In the genomic region with DNA sequence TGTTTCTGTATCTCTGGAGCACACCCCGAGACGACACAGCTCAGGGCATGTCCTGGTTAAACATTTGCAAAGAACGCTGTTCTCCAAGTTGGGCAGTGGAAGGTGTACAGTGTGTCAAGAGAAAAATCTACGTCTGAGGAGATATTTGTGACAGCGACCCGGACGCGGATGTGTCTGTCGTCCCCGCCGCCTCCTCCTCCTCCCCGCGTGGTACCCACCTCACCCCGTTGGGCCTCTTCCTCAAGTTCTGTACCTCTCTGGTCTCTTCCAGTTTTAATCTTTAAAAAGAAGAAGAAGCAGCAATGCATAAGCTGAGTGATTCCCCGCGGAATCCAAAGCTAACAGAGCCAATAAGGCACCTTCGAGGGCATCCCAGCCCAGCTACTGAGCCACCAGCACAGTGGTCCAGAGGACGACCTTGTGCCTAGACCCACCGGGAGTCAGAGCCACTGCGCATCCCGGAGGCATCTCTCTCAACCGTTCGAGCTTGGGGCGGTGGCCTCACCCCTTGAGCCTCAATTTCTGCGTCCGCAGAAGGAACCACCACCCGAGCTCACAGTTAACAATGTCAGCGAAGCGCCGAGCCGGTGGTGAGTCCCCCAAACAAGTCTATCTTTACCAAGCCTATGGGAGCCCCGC, we compare ENCODE assay signal across 8 cellular contexts. TPM values are rescaled to one million over a fixed set of nuclear protein-coding genes. Genes with fewer than 3 reads are reported as not detected.
DNase-seq lines count a peak whose midpoint lies in the region; ATAC-seq and TF ChIP-seq lines count a peak whose summit lies in the region.

No MANE protein-coding gene starts in this region.

- POLR2A ChIA-PET in MCF 10A (lab: Yijun Ruan, JAX): interaction anchor here (0.7 to 4.1 kb wide), 11 partner anchors 9 to 694 kb away, joined by 3 to 32 read pairs (median 4); a partner anchor contains a TSS

- peaks cover 26% of the 10 kb centered on the region for H3K4me1 Mint-ChIP-seq in MCF 10A (ENCODE audit: insufficient read depth, unreplicated experiment)
- H3K4me1 Mint-ChIP-seq in stimulated activated naive CD8-positive, alpha-beta T cell treated with anti-CD3 and anti-CD28 coated beads, Interleukin-15, amount 100 ng/mL, for 72 hours: peaks cover 50% of the 10 kb centered on the region

- H3K9me3 ChIP-seq in SK-N-MC (ENCODE audit: low read depth, low read length): no peaks in the 10 kb centered on the region

- TF ChIP-seq CTCF in MCF 10A (IDR thresholded peaks at IDR 0.05; ENCODE audit: unreplicated experiment): no peak

- peak; percentile 20 for ATAC-seq in GM18867 (IDR thresholded peaks at IDR 0.05; ENCODE audit: unreplicated experiment)
- ATAC-seq in HG02884 (IDR thresholded peaks at IDR 0.05; ENCODE audit: unreplicated experiment): peak; percentile 9
- peak; percentile 62 for ATAC-seq in left lobe of liver
- peak; percentile 11 for ATAC-seq in stimulated activated naive CD8-positive, alpha-beta T cell treated with anti-CD3 and anti-CD28 coated beads, Interleukin-15, amount 100 ng/mL, for 72 hours

- peak overlapping the region; percentile 97 for H3K4me3 Mint-ChIP-seq in MCF 10A (ENCODE audit: unreplicated experiment)
- H3K4me3 Mint-ChIP-seq in stimulated activated naive CD8-positive, alpha-beta T cell treated with anti-CD3 and anti-CD28 coated beads, Interleukin-15, amount 100 ng/mL, for 72 hours: peak overlapping the region; percentile 93 to 96

- BruUV-seq in MCF 10A (replicated peaks; lab: Mats Ljungman, UMichigan): no TSS peak

- H3K27me3 Mint-ChIP-seq in MCF 10A (ENCODE audit: insufficient read depth, unreplicated experiment): no peaks in the 10 kb centered on the region
- H3K27me3 Mint-ChIP-seq in stimulated activated naive CD8-positive, alpha-beta T cell treated with anti-CD3 and anti-CD28 coated beads, Interleukin-15, amount 100 ng/mL, for 72 hours: no peaks in the 10 kb centered on the region

- no peaks in the 10 kb centered on the region for H3K9me3 Mint-ChIP-seq in MCF 10A (ENCODE audit: unreplicated experiment)
- H3K9me3 Mint-ChIP-seq in stimulated activated naive CD8-positive, alpha-beta T cell treated with anti-CD3 and anti-CD28 coated beads, Interleukin-15, amount 100 ng/mL, for 72 hours: no peaks in the 10 kb centered on the region

- CTCF ChIA-PET in MCF 10A (lab: Yijun Ruan, JAX): interaction anchor here (0.5 to 0.6 kb wide), 2 partner anchors 211 to 1206 kb away, joined by 3 read pairs; no protein-coding TSS in a partner anchor

- H3K9ac ChIP-seq in SK-N-MC (ENCODE audit: insufficient read length): peak overlapping the region; percentile 77

- peak overlapping the region; percentile 80 for H3K4me3 ChIP-seq in SK-N-MC

- no peak overlapping the region for H3K27ac ChIP-seq in SK-N-MC

- H3K27ac Mint-ChIP-seq in MCF 10A (ENCODE audit: low read depth, unreplicated experiment): peak overlapping the region; percentile 98
- H3K27ac Mint-ChIP-seq in stimulated activated naive CD8-positive, alpha-beta T cell treated with anti-CD3 and anti-CD28 coated beads, Interleukin-15, amount 100 ng/mL, for 72 hours: peak overlapping the region; percentile 97 to 98

- intact Hi-C loops in MCF 10A (cut with micrococcal nuclease): no loop called here

- H3K36me3 Mint-ChIP-seq in MCF 10A (ENCODE audit: insufficient read depth, unreplicated experiment): peaks cover 37% of the 10 kb centered on the region

- DNase-seq in SK-N-MC (ENCODE audit: low read depth, low spot score) (no peak), MCF 10A (ENCODE audit: unreplicated experiment) (no peak), left lobe of liver (ENCODE audit: low spot score) (no peak), NCI-H1417 treated with DMSO at 0.1 percent for 48 hours (lab: John Stamatoyannopoulos, UW) (no peak), HCEC 1CT (no peak)
- DNase-seq in stimulated activated naive CD8-positive, alpha-beta T cell treated with anti-CD3 and anti-CD28 coated beads, Interleukin-15, amount 100 ng/mL, for 72 hours: peak in 1 of 2 donors; percentile 28

- H3K36me3 ChIP-seq in SK-N-MC (ENCODE audit: insufficient read depth, low read length): peaks cover 35% of the 10 kb centered on the region

RNA-seq across cellular contexts. Expression of a gene that starts 0.5 kb away (rescaled TPM):
- total RNA-seq in MCF 10A (2022) (27.6 and 30.0 TPM in 2 replicates), left lobe of liver (27.7 TPM)

RNA-seq across cellular contexts. Expression of a gene that starts 0.7 kb away (rescaled TPM):
- total RNA-seq in MCF 10A (2022) (14.7 and 17.1 TPM in 2 replicates), left lobe of liver (16.7 TPM)

RNA-seq across cellular contexts. Expression of a gene that starts 10.7 kb away (rescaled TPM):
- total RNA-seq in MCF 10A (2022) (33.6 and 40.4 TPM in 2 replicates), left lobe of liver (17.8 TPM)

RNA-seq across cellular contexts. Expression of a gene that starts 31.6 kb away (rescaled TPM):
- 14.7 and 14.8 TPM in 2 replicates for total RNA-seq in MCF 10A (2022)
- total RNA-seq in left lobe of liver: 18.7 TPM

Comparison
In these comparisons a context has a peak if more than half of its experiments do, and no peak if none do; other contexts are left out.
1. ATAC-seq: peak in every context shown above with its lines; median percentile 62 in left lobe of liver; 20 in GM18867; 11 in stimulated activated naive CD8-positive, alpha-beta T cell treated with anti-CD3 and anti-CD28 coated beads, Interleukin-15, amount 100 ng/mL, for 72 hours; 9 in HG02884.